Comparison of ENCODE assay signal across 17 cellular contexts in genomic region chr7:98506471-98506870, GRCh38.
"Had no signal": no experiment of that assay in that cellular context is flagged by ENCODE, and none has a peak within 500 bp of the region (broad histone marks: within the 10 kb centered on the region; RNA-seq: fewer than 3 reads in every experiment).

No MANE protein-coding gene starts in this region.

- H3K4me1 ChIP-seq: stomach, suprapubic skin, testis, thyroid gland, tibial artery, tibial nerve, transverse colon, upper lobe of left lung, upper lobe of right lung, uterus, vagina had no signal

- H3K27ac ChIP-seq: stomach, suprapubic skin, testis, thoracic aorta, thyroid gland, tibial artery, tibial nerve, transverse colon, upper lobe of left lung, upper lobe of right lung, uterus, vagina had no signal

- H3K4me3 ChIP-seq: stomach, suprapubic skin, testis, thoracic aorta, thyroid gland, tibial artery, tibial nerve, transverse colon, upper lobe of left lung, upper lobe of right lung, uterus, vagina had no signal

- H3K9me3 ChIP-seq: testis, thoracic aorta, thyroid gland, tibial artery, transverse colon, upper lobe of left lung, upper lobe of right lung, uterus, vagina had no signal

- ATAC-seq: stimulated activated effector memory CD8-positive, alpha-beta T cell treated with anti-CD3 and anti-CD28 coated beads, Interleukin-12 subunit alpha, Interleukin-12 subunit beta, amount 100 ng/mL, for 72 hours; stimulated activated memory B cell treated with anti-CD40 and anti-IgM and Interleukin-4, amounts not matched to agents 10 μg/mL and 1 μg/mL and 100 μg/mL, for 72 hours; stimulated activated naive B cell treated with anti-CD40 and anti-IgM and Interleukin-4, amounts not matched to agents 10 μg/mL and 1 μg/mL and 100 μg/mL, for 72 hours; stimulated activated naive CD8-positive, alpha-beta T cell treated with anti-CD3 and anti-CD28 coated beads, Interleukin-15, amount 100 ng/mL, for 72 hours; stimulated activated naive CD8-positive, alpha-beta T cell treated with anti-CD3 and anti-CD28 coated beads, Interleukin-15, Interleukin-2, amounts not matched to agents 100 U/mL and 50 U/mL, for 24 hours; upper lobe of right lung had no signal

- H3K36me3 ChIP-seq: stomach, suprapubic skin, thoracic aorta, thyroid gland, tibial artery, tibial nerve, transverse colon, upper lobe of left lung, upper lobe of right lung, uterus, vagina had no signal
